24 cellular contexts compared by ENCODE assay signal in the genomic region with DNA sequence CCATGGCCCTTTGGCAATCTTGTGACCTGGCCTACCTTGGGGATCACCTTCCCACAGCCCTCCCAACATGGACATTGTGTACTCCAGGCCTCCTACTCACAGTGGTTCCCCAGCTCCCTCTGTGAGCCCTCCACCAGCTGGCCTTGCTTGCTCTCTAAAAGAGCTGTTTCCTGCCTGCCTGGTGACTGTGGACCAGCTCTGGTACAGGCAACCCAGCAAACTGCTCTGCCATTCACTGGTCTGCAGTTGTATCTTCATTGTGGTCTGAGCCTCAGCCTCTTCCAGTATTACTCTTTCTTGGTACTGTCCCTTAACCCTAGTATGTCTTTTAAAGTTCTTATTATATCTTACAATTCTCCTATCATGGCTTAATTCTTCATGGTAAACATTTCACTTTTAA.
"Had no signal": no experiment of that assay in that cellular context is flagged by ENCODE, and none has a peak within 500 bp of the region (broad histone marks: within the 10 kb centered on the region; RNA-seq: fewer than 3 reads in every experiment).

No MANE protein-coding gene starts in this region.

- H3K4me2 ChIP-seq: PC-9 had no signal

- H3K36me3 ChIP-seq: breast epithelium had no signal

- H3K4me1 Mint-ChIP-seq: T-helper 17 cell had no signal

- H3K36me3 Mint-ChIP-seq: activated naive CD8-positive, alpha-beta T cell treated with anti-CD3 and anti-CD28 coated beads, Interleukin-2, amount 10 ng/mL, durations not matched to agents 7 days and 5 days had no signal

- H3K27ac ChIP-seq: breast epithelium, PC-9, VCaP had no signal

- DNase-seq: activated CD4-positive, alpha-beta T cell treated with anti-CD3 and anti-CD28 coated beads, Interleukin-2, amount 50 U/mL, for 48 hours; activated CD4-positive, CD25-positive, alpha-beta regulatory T cell; activated gamma-delta T cell treated with Interleukin-2 at 50 U/mL for 16 hours; activated naive CD4-positive, alpha-beta T cell treated with anti-CD3 and anti-CD28 coated beads, Interleukin-2, amount 10 ng/mL, durations not matched to agents 7 days and 5 days; activated naive CD8-positive, alpha-beta T cell treated with anti-CD3 and anti-CD28 coated beads, Interleukin-2, amount 10 ng/mL, durations not matched to agents 7 days and 5 days; activated T-cell treated with anti-CD3 and anti-CD28 coated beads for 4 hours; activated T-cell treated with anti-CD3 and anti-CD28 coated beads, Interleukin-2, amount 50 U/mL, for 48 hours; aorta; caudate nucleus; Kasumi-1; KBM-7; NCI-H1105 treated with DMSO at 0.1 percent for 48 hours; NCI-H1436 treated with DMSO at 0.1 percent for 48 hours; NCI-H187 treated with DMSO at 0.1 percent for 48 hours; NCI-H2081 treated with DMSO at 0.1 percent for 48 hours; NCI-H446; NCI-H524; PC-9; SHP77 treated with DMSO at 0.1 percent for 48 hours; T-helper 17 cell; T-helper 9 cell had no signal

- H3K4me1 ChIP-seq: breast epithelium had no signal

- H3K4me3 ChIP-seq: breast epithelium, PC-9 had no signal

- H3K27ac Mint-ChIP-seq: activated naive CD4-positive, alpha-beta T cell treated with anti-CD3 and anti-CD28 coated beads, Interleukin-2, amount 10 ng/mL, durations not matched to agents 7 days and 5 days; activated naive CD8-positive, alpha-beta T cell treated with anti-CD3 and anti-CD28 coated beads, Interleukin-2, amount 10 ng/mL, durations not matched to agents 7 days and 5 days; activated T-helper 2 cell treated with anti-CD3 and anti-CD28 coated beads, Interferon-gamma antibody, Interleukin-2, Interleukin-4, amounts not matched to agents 10 μg/mL and 5 μg/mL and 100 μg/mL, durations not matched to agents 14 hours and 24 hours and 36 hours; T-helper 17 cell had no signal

- H3K27me3 ChIP-seq: breast epithelium had no signal

- ATAC-seq: T-helper 17 cell had no signal

- H3K27me3 Mint-ChIP-seq: T-helper 17 cell had no signal

- H2AFZ ChIP-seq: PC-9 had no signal

- H3K4me3 Mint-ChIP-seq: activated naive CD4-positive, alpha-beta T cell treated with anti-CD3 and anti-CD28 coated beads, Interleukin-2, amount 10 ng/mL, durations not matched to agents 7 days and 5 days; activated naive CD8-positive, alpha-beta T cell treated with anti-CD3 and anti-CD28 coated beads, Interleukin-2, amount 10 ng/mL, durations not matched to agents 7 days and 5 days; T-helper 17 cell had no signal
